ENCODE assay signal across 14 cellular contexts in the genomic region with DNA sequence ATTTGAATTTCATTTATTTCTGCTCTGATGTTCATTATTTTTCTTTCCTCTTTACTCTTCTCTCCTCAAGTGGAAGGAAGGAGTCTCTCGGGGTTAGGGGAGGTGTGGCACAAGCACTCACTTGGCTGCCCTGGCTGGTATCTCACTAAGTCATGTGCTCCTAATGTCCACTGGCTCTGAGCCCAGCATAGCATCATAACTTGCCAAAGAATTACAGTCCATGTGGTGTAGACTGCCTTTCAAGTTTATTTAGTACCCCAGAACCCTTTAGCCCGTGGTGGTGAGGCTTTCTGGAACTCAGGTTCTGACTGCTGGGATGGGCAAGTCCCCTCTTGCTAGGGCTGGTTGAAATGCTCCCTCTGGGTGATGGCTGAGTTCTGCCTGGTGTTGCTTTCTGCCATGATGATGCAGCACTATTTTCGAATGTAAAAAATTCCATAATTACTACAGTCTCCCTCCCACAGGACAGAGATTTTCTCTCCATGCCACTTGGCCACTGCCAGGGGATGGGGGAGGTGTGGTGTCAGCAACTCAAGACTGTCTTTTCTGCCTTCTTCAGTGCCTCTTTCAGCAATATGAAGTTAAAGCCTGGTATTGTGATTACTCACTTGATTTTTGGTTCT. TPM values are rescaled to one million over a fixed set of nuclear protein-coding genes. Genes with fewer than 3 reads are reported as not detected.
DNase-seq lines count a peak whose midpoint lies in the region; ATAC-seq and TF ChIP-seq lines count a peak whose summit lies in the region.
"Had no signal": no experiment of that assay in that cellular context is flagged by ENCODE, and none has a peak within 500 bp of the region (broad histone marks: within the 10 kb centered on the region; RNA-seq: fewer than 3 reads in every experiment).

No MANE protein-coding gene starts in this region.

- peaks cover 35% of the 10 kb centered on the region for H3K9me3 Mint-ChIP-seq in chondrocyte (ENCODE audit: low read depth)
- H3K9me3 Mint-ChIP-seq in activated T-cell treated with anti-CD3 and anti-CD28 coated beads, Interleukin-2, amount 50 U/mL, for 4 hours, result peaks cover 25% of the 10 kb centered on the region

- peaks cover 45% of the 10 kb centered on the region for H3K36me3 Mint-ChIP-seq in chondrocyte (ENCODE audit: low read depth)
- peaks cover 59% of the 10 kb centered on the region for H3K36me3 Mint-ChIP-seq in activated T-cell treated with anti-CD3 and anti-CD28 coated beads, Interleukin-2, amount 50 U/mL, for 4 hours (ENCODE audit: insufficient read depth)

- ATAC-seq in activated T-cell treated with anti-CD3 and anti-CD28 coated beads, Interleukin-2, amount 50 U/mL, for 4 hours, result no peak

- H3K4me3 ChIP-seq in AG04449 (ENCODE audit: low read depth, low read length), result no peak overlapping the region
- H3K4me3 ChIP-seq: thoracic aorta had no signal

- TF ChIP-seq EP300 in Ishikawa (IDR thresholded peaks at IDR 0.05; ENCODE audit: borderline replicate concordance), result no peak

- no peak for TF ChIP-seq RAD21 in Ishikawa (IDR thresholded peaks at IDR 0.05; ENCODE audit: low read depth)

- peak overlapping the region; percentile 79 for H3K27ac Mint-ChIP-seq in chondrocyte (ENCODE audit: unreplicated experiment)
- H3K27ac Mint-ChIP-seq: CD4-positive, alpha-beta T cell had no signal

- POLR2A ChIA-PET in AG04449 (lab: Yijun Ruan, JAX), result no interaction called here

- peaks cover 18% of the 10 kb centered on the region for H3K4me1 Mint-ChIP-seq in chondrocyte (ENCODE audit: low read depth)
- no peaks in the 10 kb centered on the region for H3K4me1 Mint-ChIP-seq in activated T-cell treated with anti-CD3 and anti-CD28 coated beads, Interleukin-2, amount 50 U/mL, for 4 hours (ENCODE audit: low read depth)

- TF ChIP-seq CTCF in AG04449 (IDR thresholded peaks at IDR 0.05; ENCODE audit: insufficient read depth, low read length, missing control alignments) (no peak), chondrocyte (IDR thresholded peaks at IDR 0.05) (no peak)

- peak; percentile 45 for DNase-seq in AG04449 (ENCODE audit: low read depth, low spot score)
- DNase-seq in chondrocyte (ENCODE audit: low spot score), result no peak
- DNase-seq in medulla oblongata (ENCODE audit: extremely low spot score), result peak; percentile 27
- no peak for DNase-seq in activated gamma-delta T cell (lab: John Stamatoyannopoulos, UW)
- DNase-seq in T-helper 1 cell, result no peak
- no peak for DNase-seq in central memory CD4-positive, alpha-beta T cell
- no peak for DNase-seq in activated T-cell treated with anti-CD3 and anti-CD28 coated beads, Interleukin-2, amount 50 U/mL, for 4 hours
- DNase-seq: activated CD4-positive, alpha-beta T cell treated with anti-CD3 and anti-CD28 coated beads for 48 hours; activated naive CD4-positive, alpha-beta T cell treated with anti-CD3 and anti-CD28 coated beads, Interleukin-2, amount 50 U/mL, for 16 hours; CD4-positive, alpha-beta T cell; kidney glomerular epithelial cell; NCI-H2081 had no signal

- CTCF ChIA-PET in AG04449 (lab: Yijun Ruan, JAX), result no interaction called here

- no peaks in the 10 kb centered on the region for H3K27me3 Mint-ChIP-seq in chondrocyte (ENCODE audit: low read depth)
- H3K27me3 Mint-ChIP-seq in activated T-cell treated with anti-CD3 and anti-CD28 coated beads, Interleukin-2, amount 50 U/mL, for 4 hours (ENCODE audit: low read depth), result no peaks in the 10 kb centered on the region
- H3K27me3 Mint-ChIP-seq: CD4-positive, alpha-beta T cell had no signal

- no peak overlapping the region for H3K4me3 Mint-ChIP-seq in chondrocyte (ENCODE audit: unreplicated experiment)
- H3K4me3 Mint-ChIP-seq in activated T-cell treated with anti-CD3 and anti-CD28 coated beads, Interleukin-2, amount 50 U/mL, for 4 hours, result no peak overlapping the region
- H3K4me3 Mint-ChIP-seq: CD4-positive, alpha-beta T cell had no signal

TF ChIP-seq in Ishikawa, 13 proteins besides CTCF, POLR2A, EP300 and RAD21:
- TF ChIP-seq, protein P1, sequence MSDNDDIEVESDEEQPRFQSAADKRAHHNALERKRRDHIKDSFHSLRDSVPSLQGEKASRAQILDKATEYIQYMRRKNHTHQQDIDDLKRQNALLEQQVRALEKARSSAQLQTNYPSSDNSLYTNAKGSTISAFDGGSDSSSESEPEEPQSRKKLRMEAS (IDR thresholded peaks at IDR 0.05), result no peak
- TF ChIP-seq ZBTB7A (IDR thresholded peaks at IDR 0.05; ENCODE audit: low read depth), result no peak
- no peak for TF ChIP-seq TAF1 (IDR thresholded peaks at IDR 0.05; ENCODE audit: low read depth)
- TF ChIP-seq, protein P2, sequence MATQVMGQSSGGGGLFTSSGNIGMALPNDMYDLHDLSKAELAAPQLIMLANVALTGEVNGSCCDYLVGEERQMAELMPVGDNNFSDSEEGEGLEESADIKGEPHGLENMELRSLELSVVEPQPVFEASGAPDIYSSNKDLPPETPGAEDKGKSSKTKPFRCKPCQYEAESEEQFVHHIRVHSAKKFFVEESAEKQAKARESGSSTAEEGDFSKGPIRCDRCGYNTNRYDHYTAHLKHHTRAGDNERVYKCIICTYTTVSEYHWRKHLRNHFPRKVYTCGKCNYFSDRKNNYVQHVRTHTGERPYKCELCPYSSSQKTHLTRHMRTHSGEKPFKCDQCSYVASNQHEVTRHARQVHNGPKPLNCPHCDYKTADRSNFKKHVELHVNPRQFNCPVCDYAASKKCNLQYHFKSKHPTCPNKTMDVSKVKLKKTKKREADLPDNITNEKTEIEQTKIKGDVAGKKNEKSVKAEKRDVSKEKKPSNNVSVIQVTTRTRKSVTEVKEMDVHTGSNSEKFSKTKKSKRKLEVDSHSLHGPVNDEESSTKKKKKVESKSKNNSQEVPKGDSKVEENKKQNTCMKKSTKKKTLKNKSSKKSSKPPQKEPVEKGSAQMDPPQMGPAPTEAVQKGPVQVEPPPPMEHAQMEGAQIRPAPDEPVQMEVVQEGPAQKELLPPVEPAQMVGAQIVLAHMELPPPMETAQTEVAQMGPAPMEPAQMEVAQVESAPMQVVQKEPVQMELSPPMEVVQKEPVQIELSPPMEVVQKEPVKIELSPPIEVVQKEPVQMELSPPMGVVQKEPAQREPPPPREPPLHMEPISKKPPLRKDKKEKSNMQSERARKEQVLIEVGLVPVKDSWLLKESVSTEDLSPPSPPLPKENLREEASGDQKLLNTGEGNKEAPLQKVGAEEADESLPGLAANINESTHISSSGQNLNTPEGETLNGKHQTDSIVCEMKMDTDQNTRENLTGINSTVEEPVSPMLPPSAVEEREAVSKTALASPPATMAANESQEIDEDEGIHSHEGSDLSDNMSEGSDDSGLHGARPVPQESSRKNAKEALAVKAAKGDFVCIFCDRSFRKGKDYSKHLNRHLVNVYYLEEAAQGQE (IDR thresholded peaks at IDR 0.05; ENCODE audit: low read depth), result no peak
- TF ChIP-seq NFIC (IDR thresholded peaks at IDR 0.05), result 0 out of 2 replicates have a peak, but pooled peaks have one; percentile 15
- TF ChIP-seq TEAD4 (IDR thresholded peaks at IDR 0.05), result no peak
- TF ChIP-seq CREB1 (IDR thresholded peaks at IDR 0.05; ENCODE audit: low read depth), result no peak

RNA-seq across cellular contexts. Expression of a gene that starts 22.2 kb away (rescaled TPM):
- total RNA-seq in chondrocyte, result 18.7 to 22.8 TPM (median 20.4 TPM) in 3 replicates
- total RNA-seq in activated T-cell treated with anti-CD3 and anti-CD28 coated beads, Interleukin-2, amount 50 U/mL, for 4 hours, result 1 to 10 TPM; 5.4 to 5.7 (median 5.5) TPM

Comparison
In these comparisons a context has a peak if more than half of its experiments do, and no peak if none do; other contexts are left out.
1. DNase-seq: peak in AG04449 (single experiment) and medulla oblongata (single experiment); none in chondrocyte (single experiment), activated gamma-delta T cell (single experiment), T-helper 1 cell (0 of 5), central memory CD4-positive, alpha-beta T cell (single experiment) and activated T-cell treated with anti-CD3 and anti-CD28 coated beads, Interleukin-2, amount 50 U/mL, for 4 hours (single experiment).